24 cellular contexts compared by ENCODE assay signal in the genomic region with DNA sequence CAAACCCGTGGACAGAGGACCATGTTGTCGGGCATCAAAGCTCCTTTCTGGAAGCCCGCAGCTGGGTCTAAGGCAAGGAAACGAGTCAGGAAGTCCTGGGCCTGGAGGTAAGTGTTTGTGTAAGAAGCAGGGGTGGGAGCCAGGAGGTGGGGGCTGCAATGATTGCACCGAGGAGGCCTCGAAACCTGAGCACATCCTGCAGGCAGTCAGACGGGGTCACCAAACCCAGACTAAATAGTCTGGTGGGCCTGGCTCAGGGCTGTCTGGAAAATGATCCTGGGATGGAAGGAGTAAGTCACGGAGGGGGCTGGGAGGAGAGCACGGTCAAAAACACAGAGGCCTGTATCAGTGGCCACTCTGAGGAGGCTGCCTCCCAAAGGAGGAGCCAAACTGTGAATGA.
DNase-seq lines count a peak whose midpoint lies in the region; ATAC-seq, FAIRE-seq and TF ChIP-seq lines count a peak whose summit lies in the region.
"Had no signal": no experiment of that assay in that cellular context is flagged by ENCODE, and none has a peak within 500 bp of the region (broad histone marks: within the 10 kb centered on the region; RNA-seq: fewer than 3 reads in every experiment).

No MANE protein-coding gene starts in this region.

- H3K23me2 ChIP-seq in H1 (ENCODE audit: low read depth, low read length), result 0 out of 2 replicates have a peak, but pooled peaks cover 3% of the 10 kb centered on the region

- H3K4me3 ChIP-seq in HEK293 (ENCODE audit: low read depth, low read length) (no peak overlapping the region), H1 (ENCODE audit: extremely low read depth in 1 of 4, insufficient read depth in 2 of 4, low read depth in 3 of 4, low read length in 4 of 4) (no peak overlapping the region)
- H3K4me3 ChIP-seq: A549; BLaER1 treated with 17β-estradiol and CSF1 and Interleukin-3, amounts not matched to agents 10 nM and 100 nM; SJSA1 had no signal

- no peak overlapping the region for H2BK20ac ChIP-seq in H1 (ENCODE audit: low read length)

- H3K27ac ChIP-seq in HEK293 (ENCODE audit: extremely low read depth, low read depth, low read length), result peak overlapping the region; percentile 37; the same call in 1 of the 2 replicates
- H3K27ac ChIP-seq in H1 (ENCODE audit: low read depth, low read length), result no peak overlapping the region
- H3K27ac ChIP-seq: BLaER1 treated with 17β-estradiol and CSF1 and Interleukin-3, amounts not matched to agents 10 nM and 100 nM; SJSA1 had no signal

- H4K5ac ChIP-seq in H1 (ENCODE audit: insufficient read length, low read depth, low read length), result no peak overlapping the region

- no peak overlapping the region for H2AK5ac ChIP-seq in H1 (ENCODE audit: low read depth, low read length)

- ATAC-seq in Right ventricle myocardium superior (ENCODE audit: poor library complexity), result no peak
- ATAC-seq: A549, PC-3, Right ventricle myocardium inferior had no signal

- no peak for TF ChIP-seq EP300 in H1 (IDR thresholded peaks at IDR 0.05; ENCODE audit: borderline replicate concordance in 1 of 2, low read depth in 2 of 2, low read length in 2 of 2)

- H2AFZ ChIP-seq in H1 (ENCODE audit: low read length), result 0 out of 2 replicates have a peak overlapping the region, but pooled peaks have one; percentile 40

- H3K9ac ChIP-seq in H1 (replicated peaks in 1 of 4; ENCODE audit: extremely low read depth in 1 of 4, low read depth in 3 of 4, low read length in 3 of 4), result no peak overlapping the region
- H3K9ac ChIP-seq: BLaER1 treated with 17β-estradiol and CSF1 and Interleukin-3, amounts not matched to agents 10 nM and 100 nM had no signal

- no peaks in the 10 kb centered on the region for H4K20me1 ChIP-seq in H1 (replicated peaks in 1 of 2; ENCODE audit: control insufficient read depth in 1 of 2, insufficient read depth in 2 of 2, low read length in 2 of 2)
- H4K20me1 ChIP-seq: BLaER1 treated with 17β-estradiol and CSF1 and Interleukin-3, amounts not matched to agents 10 nM and 100 nM had no signal

- no peaks in the 10 kb centered on the region; the same call in 1 of the 2 replicates for H3K4me1 ChIP-seq in HEK293 (ENCODE audit: control insufficient read depth, insufficient read depth, low read length)
- H3K4me1 ChIP-seq in H1 (replicated peaks in 1 of 4; ENCODE audit: control insufficient read depth in 3 of 4, insufficient read depth in 4 of 4, low read length in 3 of 4), result peaks cover 0 to 8% (median 0%) of the 10 kb centered on the region in 4 experiments; a peak in 4 of 7 replicates
- H3K4me1 ChIP-seq: SJSA1 had no signal

- H3K4ac ChIP-seq in H1 (replicated peaks; ENCODE audit: insufficient read length, low read depth, low read length), result no peak overlapping the region

- no peak overlapping the region for H3K14ac ChIP-seq in H1 (ENCODE audit: insufficient read length)

- CTCF ChIA-PET in HEK293 (lab: Yijun Ruan, JAX) (interaction anchor here (0.7 kb wide), 1 partner anchor 941 kb away, joined by 4 read pairs; no protein-coding TSS in a partner anchor), H1 (lab: Charles Lee; ENCODE audit: partially characterized antibody) (interaction anchor here (0.7 kb wide), 1 partner anchor 70 kb away, joined by 3 read pairs; no protein-coding TSS in a partner anchor)

- 0 out of 2 replicates have a peak overlapping the region, but pooled peaks have one; percentile 43 for H2BK12ac ChIP-seq in H1 (ENCODE audit: low read depth, low read length)

- no peak overlapping the region for H3K18ac ChIP-seq in H1 (ENCODE audit: extremely low read depth, low read length)

- H2BK15ac ChIP-seq in H1 (ENCODE audit: low read length), result peak overlapping the region; percentile 53; the same call in 1 of the 2 replicates

- H2BK5ac ChIP-seq in H1 (ENCODE audit: low read depth, low read length), result no peak overlapping the region

- intact Hi-C loops in Right ventricle myocardium superior (cut with DNase I), result no loop called here

- 85% methylated on average over 9 of the region's 9 CpGs; no CpG with 5 or more reads in 1 of the 2 experiments for WGBS in H1 (ENCODE audit: extremely low coverage in 1 of 2, insufficient coverage in 1 of 2, insufficient read length in 1 of 2, insufficient replicate concordance in 2 of 2, low coverage in 1 of 2, low lambda C conversion rate in 2 of 2, missing lambda C conversion rate in 1 of 2), 2 experiments

- no peak for TF ChIP-seq RAD21 in H1 (IDR thresholded peaks at IDR 0.05 in 1 of 2, conservative IDR thresholded peaks at IDR 0.05 in 1 of 2; ENCODE audit: low read depth in 2 of 2, low read length in 2 of 2)

- H3K56ac ChIP-seq in H1 (replicated peaks; ENCODE audit: insufficient read length, low read depth, low read length), result no peak overlapping the region

- H4K8ac ChIP-seq in H1 (ENCODE audit: extremely low read depth, insufficient read depth, low read length), result no peak overlapping the region

- no peak overlapping the region for H4K91ac ChIP-seq in H1 (replicated peaks; ENCODE audit: insufficient read length, low read length)

- no peak overlapping the region for H3K23ac ChIP-seq in H1 (ENCODE audit: insufficient read length)

- H3K36me3 ChIP-seq in HEK293 (ENCODE audit: control insufficient read depth in 2 of 2, insufficient read depth in 1 of 2, low read length in 2 of 2) (no peaks in the 10 kb centered on the region), H1 (ENCODE audit: control insufficient read depth in 2 of 4, insufficient read depth in 4 of 4, low read length in 3 of 4) (no peaks in the 10 kb centered on the region)
- H3K36me3 ChIP-seq: BLaER1 treated with 17β-estradiol and CSF1 and Interleukin-3, amounts not matched to agents 10 nM and 100 nM; SJSA1 had no signal

- H3K4me1 Mint-ChIP-seq in nephron progenitor cell, result peaks cover 36% of the 10 kb centered on the region

- H3K4me3 Mint-ChIP-seq in nephron progenitor cell, result no peak overlapping the region
- H3K4me3 Mint-ChIP-seq: CD4-positive, alpha-beta T cell had no signal

- TF ChIP-seq POLR2A in H1 (IDR thresholded peaks at IDR 0.05; ENCODE audit: control extremely low read depth in 1 of 2, low read depth in 2 of 2, low read length in 2 of 2), result no peak

- H3K79me1 ChIP-seq in H1 (ENCODE audit: low read depth, low read length), result no peaks in the 10 kb centered on the region

- FAIRE-seq in H1 (lab: Jason Lieb, UNC), result no peak
- peak; percentile 77 for FAIRE-seq in urothelium cell line (lab: Jason Lieb, UNC)
- FAIRE-seq: A549, D721Med, G401.6 had no signal

- H3K9me3 ChIP-seq in HEK293 (ENCODE audit: control insufficient read depth, insufficient read depth, low read depth, low read length), result no peaks in the 10 kb centered on the region
- no peaks in the 10 kb centered on the region for H3K9me3 ChIP-seq in H1 (ENCODE audit: insufficient read depth in 2 of 2, low read depth in 1 of 2, low read length in 1 of 2)
- H3K9me3 ChIP-seq: A549, SJSA1 had no signal

- no peaks in the 10 kb centered on the region for H3K36me3 Mint-ChIP-seq in nephron progenitor cell (ENCODE audit: low read depth)

- no peak overlapping the region for H3K4me2 ChIP-seq in H1 (ENCODE audit: insufficient read depth in 1 of 2, low read depth in 2 of 2, low read length in 2 of 2)
- H3K4me2 ChIP-seq: A549; BLaER1 treated with 17β-estradiol and CSF1 and Interleukin-3, amounts not matched to agents 10 nM and 100 nM had no signal

- H3K9me3 Mint-ChIP-seq in nephron progenitor cell, result no peaks in the 10 kb centered on the region

- peak overlapping the region; percentile 64 for H3K27ac Mint-ChIP-seq in nephron progenitor cell
- H3K27ac Mint-ChIP-seq: CD4-positive, alpha-beta T cell had no signal

- no peak for TF ChIP-seq CTCF in HEK293 (tag by site-specific recombination; IDR thresholded peaks at IDR 0.05)
- TF ChIP-seq CTCF in H1 (IDR thresholded peaks at IDR 0.05; ENCODE audit: control extremely low read depth in 1 of 3, insufficient read depth in 1 of 3, low read depth in 1 of 3, low read length in 3 of 3), result no peak
- no peak for TF ChIP-seq CTCF in nephron progenitor cell (IDR thresholded peaks at IDR 0.05)

- H3K79me2 ChIP-seq in H1 (ENCODE audit: control insufficient read depth in 1 of 2, insufficient read depth in 2 of 2, low read length in 2 of 2), result no peaks in the 10 kb centered on the region

- DNase-seq in H1 (ENCODE audit: low read depth in 1 of 2, low spot score in 2 of 2) (no peak), nephron progenitor cell (peak; percentile 27), urothelium cell line (ENCODE audit: low spot score) (no peak), NOMO-1 (lab: John Stamatoyannopoulos, UW; ENCODE audit: unreplicated experiment in 2 of 2) (no peak), Right ventricle myocardium superior (no peak)
- DNase-seq in activated naive CD4-positive, alpha-beta T cell treated with anti-CD3 and anti-CD28 coated beads, Interleukin-2, amount 50 U/mL, for 16 hours, result no peak
- DNase-seq: AML-193; CD4-positive, alpha-beta T cell; KBM-7; MV-4-11; NCI-H1105; NCI-H146; NCI-H2029; NCI-H446; NCI-H524 treated with DMSO at 0.1 percent for 48 hours; NCI-H774; PC-3 had no signal

- H3K27me3 Mint-ChIP-seq in nephron progenitor cell (ENCODE audit: low read depth, poor library complexity), result peaks cover 14% of the 10 kb centered on the region

- no peaks in the 10 kb centered on the region for H3K27me3 ChIP-seq in H1 (replicated peaks in 1 of 4; ENCODE audit: control insufficient read depth in 3 of 4, extremely low read depth in 1 of 4, insufficient read depth in 3 of 4, low read length in 3 of 4)
- H3K27me3 ChIP-seq: BLaER1 treated with 17β-estradiol and CSF1 and Interleukin-3, amounts not matched to agents 10 nM and 100 nM; SJSA1 had no signal

- POLR2A ChIA-PET in HEK293 (lab: Yijun Ruan, JAX) (interaction anchor here (0.6 kb wide), 1 partner anchor 450 kb away, joined by 4 read pairs; no protein-coding TSS in a partner anchor), H1 (lab: Charles Lee; ENCODE audit: partially characterized antibody) (interaction anchor here (0.5 kb wide), 1 partner anchor 120 kb away, joined by 4 read pairs; no protein-coding TSS in a partner anchor)

- no peak overlapping the region for H2BK120ac ChIP-seq in H1 (replicated peaks; ENCODE audit: low read depth, low read length)

TF ChIP-seq in HEK293, 187 proteins besides CTCF, POLR2A, EP300 and RAD21 (continues in another document):
- no peak for TF ChIP-seq ZNF16 (tag by site-specific recombination; IDR thresholded peaks at IDR 0.05; ENCODE audit: low read depth)
- TF ChIP-seq ZNF169 (tag by site-specific recombination; IDR thresholded peaks at IDR 0.05), result no peak
- TF ChIP-seq KLF16 (tag by site-specific recombination; IDR thresholded peaks at IDR 0.05), result no peak
- TF ChIP-seq ZNF223 (tag by site-specific recombination; IDR thresholded peaks at IDR 0.05), result no peak
- no peak for TF ChIP-seq ZSCAN30 (tag by site-specific recombination; IDR thresholded peaks at IDR 0.05)

TF ChIP-seq in H1, 55 proteins besides CTCF, POLR2A, EP300 and RAD21 (continues in another document):
- TF ChIP-seq CREB1 (IDR thresholded peaks at IDR 0.05) (no peak), TAF7 (optimal IDR thresholded peaks at IDR 0.05; ENCODE audit: borderline replicate concordance, low read depth, low read length) (no peak), HDAC2 (IDR thresholded peaks at IDR 0.05; ENCODE audit: borderline replicate concordance in 1 of 2, low read depth in 2 of 2, low read length in 2 of 2) (no peak), YY1 (IDR thresholded peaks at IDR 0.05; ENCODE audit: low read depth, low read length) (no peak), CBX5 (IDR thresholded peaks at IDR 0.05; ENCODE audit: low read depth, low read length) (no peak), SIN3A (conservative IDR thresholded peaks at IDR 0.05 in 1 of 2, IDR thresholded peaks at IDR 0.05 in 1 of 2; ENCODE audit: low read depth in 1 of 2, low read length in 2 of 2) (no peak)
